ENCODE assay signal across 7 cellular contexts in genomic region chr20:21137078-21137477, GRCh38.
"Had no signal": no experiment of that assay in that cellular context is flagged by ENCODE, and none has a peak within 500 bp of the region (broad histone marks: within the 10 kb centered on the region; RNA-seq: fewer than 3 reads in every experiment).

No MANE protein-coding gene starts in this region.

- ATAC-seq: activated CD4-positive, CD25-positive, alpha-beta regulatory T cell treated with anti-CD3 and anti-CD28 coated beads, Interleukin-2, amount 50 U/mL, for 24 hours had no signal

- DNase-seq: activated naive CD4-positive, alpha-beta T cell treated with anti-CD3 and anti-CD28 coated beads, Interleukin-2, amount 50 U/mL, for 16 hours; adrenal gland; dermis blood vessel endothelial cell; stimulated activated CD4-positive, alpha-beta T cell treated with anti-CD3 and anti-CD28 coated beads, Interleukin-4, amount 100 ng/mL, for 1 hour; stimulated activated CD8-positive, alpha-beta memory T cell treated with anti-CD3 and anti-CD28 coated beads, Interleukin-4, amount 100 ng/mL, for 48 hours; testis had no signal
